ENCODE assay signal across 17 cellular contexts in genomic region chr18:67728364-67728763, GRCh38.
DNase-seq lines count a peak whose midpoint lies in the region; ATAC-seq and TF ChIP-seq lines count a peak whose summit lies in the region.
"Had no signal": no experiment of that assay in that cellular context is flagged by ENCODE, and none has a peak within 500 bp of the region (broad histone marks: within the 10 kb centered on the region; RNA-seq: fewer than 3 reads in every experiment).

No MANE protein-coding gene starts in this region.

- CTCF ChIA-PET in PC-3 (lab: Charles Lee): no interaction called here

- no peak overlapping the region for H3K9ac ChIP-seq in PC-3 (ENCODE audit: low read length)

- peak overlapping the region; percentile 44 for H3K27ac ChIP-seq in PC-3 (ENCODE audit: low read length)
- H3K27ac ChIP-seq: C4-2B, HL-60 had no signal

- no peaks in the 10 kb centered on the region for H3K36me3 ChIP-seq in PC-3 (ENCODE audit: low read depth, low read length)

- peak overlapping the region; percentile 24; the same call in 1 of the 2 replicates for H3K4me2 ChIP-seq in PC-3 (ENCODE audit: low read length)

- H3K27me3 ChIP-seq in PC-3 (ENCODE audit: low read length): no peaks in the 10 kb centered on the region

- no peaks in the 10 kb centered on the region for H3K9me3 ChIP-seq in PC-3 (ENCODE audit: low read length)
- H3K9me3 ChIP-seq: Caco-2 had no signal

- no TSS peak for BruUV-seq in PC-3 (replicated peaks; lab: Mats Ljungman, UMichigan)

- H3K9me2 ChIP-seq in PC-3 (replicated peaks; ENCODE audit: low read length): no peaks in the 10 kb centered on the region

- H3K4me3 ChIP-seq in PC-3 (ENCODE audit: low read length) (no peak overlapping the region), foreskin fibroblast (ENCODE audit: low read depth in 1 of 2, low read length in 2 of 2) (no peak overlapping the region)

- POLR2A ChIA-PET in PC-3 (lab: Charles Lee; ENCODE audit: unreplicated experiment): no interaction called here

- in situ Hi-C loops in GM13977 (cut with MboI; ENCODE audit: low pct_unique_long_range_greater_than_20kb, low sequenced_read_pairs, unreplicated experiment): no loop called here

- no peaks in the 10 kb centered on the region for H4K20me1 ChIP-seq in PC-3 (ENCODE audit: low read length)

- no peaks in the 10 kb centered on the region for H3K79me2 ChIP-seq in PC-3 (ENCODE audit: low read length)

- intact Hi-C loops in PC-3 (cut with micrococcal nuclease): no loop called here

- H2AFZ ChIP-seq in PC-3 (ENCODE audit: low read length): no peak overlapping the region

- DNase-seq in PC-3: peak; percentile 59
- DNase-seq in dermis blood vessel endothelial cell: peak; percentile 1
- peak; percentile 7 to 17 for DNase-seq in foreskin fibroblast
- no peak for DNase-seq in GM13977 (ENCODE audit: low spot score)
- DNase-seq in NK-92 (lab: John Stamatoyannopoulos, UW; ENCODE audit: unreplicated experiment): no peak
- no peak for DNase-seq in germinal center (ENCODE audit: low spot score)
- DNase-seq in HK-2 (ENCODE audit: unreplicated experiment): no peak
- DNase-seq: AML-193; Caco-2; CD4-positive, alpha-beta T cell; GDM1; GOT3; H7; HFFc6 had no signal

- TF ChIP-seq CTCF in PC-3 (conservative IDR thresholded peaks at IDR 0.05; ENCODE audit: low read depth, low read length) (no peak), foreskin fibroblast (IDR thresholded peaks at IDR 0.05; ENCODE audit: low read depth, low read length) (no peak), GM13977 (IDR thresholded peaks at IDR 0.05; ENCODE audit: extremely low read depth, insufficient read depth, missing control alignments) (no peak)

- peaks cover 6% of the 10 kb centered on the region for H3F3A ChIP-seq in PC-3 (ENCODE audit: low read length, unreplicated experiment)

- ATAC-seq in PC-3: no peak
- ATAC-seq: HCT116 had no signal

- peaks cover 44% of the 10 kb centered on the region for H3K4me1 ChIP-seq in PC-3 (ENCODE audit: insufficient read depth, low read length)
- H3K4me1 ChIP-seq: Caco-2 had no signal

Comparison
In these comparisons a context has a peak if more than half of its experiments do, and no peak if none do; other contexts are left out.
1. DNase-seq: peak in PC-3 (single experiment), dermis blood vessel endothelial cell (single experiment) and foreskin fibroblast (2 of 2); none in GM13977 (single experiment), NK-92 (single experiment), germinal center (single experiment) and HK-2 (single experiment).